ENCODE assay signal across 1 cellular context in the genomic region with DNA sequence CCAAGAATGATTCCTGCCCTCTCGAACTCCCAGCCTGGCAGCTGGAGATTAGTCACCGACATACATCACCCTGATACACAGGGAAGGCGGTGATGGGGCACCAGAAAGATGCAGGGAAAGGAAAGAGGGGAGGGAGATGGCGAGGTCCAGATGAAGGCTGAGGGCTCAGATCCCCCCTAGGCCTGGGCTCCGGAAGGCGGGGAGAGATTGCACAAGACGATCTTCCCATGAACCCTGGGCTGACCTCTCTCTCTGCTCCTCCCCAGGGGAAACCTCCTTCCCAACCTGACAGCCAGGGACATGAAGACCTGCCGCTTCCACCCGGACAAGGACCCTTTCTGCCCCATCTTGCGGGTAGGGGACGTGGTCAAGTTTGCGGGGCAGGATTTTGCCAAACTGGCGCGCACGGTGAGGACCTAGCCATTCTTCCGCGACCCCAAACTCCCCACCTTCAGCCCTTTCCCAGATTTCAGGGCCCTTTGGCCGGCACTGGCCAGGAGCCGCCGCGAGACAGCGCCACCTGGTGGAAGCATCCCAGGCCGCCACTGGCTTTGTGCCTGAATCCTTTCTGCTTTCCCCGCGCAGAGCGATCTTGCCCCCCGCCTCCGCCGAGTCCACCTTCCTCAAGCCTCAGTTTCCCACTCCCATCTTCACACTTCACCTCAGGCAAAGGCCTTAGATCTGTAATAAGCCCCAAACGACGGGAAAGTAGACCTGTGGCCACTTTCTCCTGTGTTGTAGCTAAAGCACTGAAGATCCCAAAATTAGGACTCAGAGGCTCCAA.
A peak's percentile ranks its signal among the peaks of the same experiment; 100 is the strongest.
TF ChIP-seq lines count a peak whose summit lies in the region.

No MANE protein-coding gene starts in this region.

TF ChIP-seq in WTC11, 78 proteins besides CTCF, POLR2A, EP300 and RAD21 (continued from another document):
- TF ChIP-seq, protein P1, sequence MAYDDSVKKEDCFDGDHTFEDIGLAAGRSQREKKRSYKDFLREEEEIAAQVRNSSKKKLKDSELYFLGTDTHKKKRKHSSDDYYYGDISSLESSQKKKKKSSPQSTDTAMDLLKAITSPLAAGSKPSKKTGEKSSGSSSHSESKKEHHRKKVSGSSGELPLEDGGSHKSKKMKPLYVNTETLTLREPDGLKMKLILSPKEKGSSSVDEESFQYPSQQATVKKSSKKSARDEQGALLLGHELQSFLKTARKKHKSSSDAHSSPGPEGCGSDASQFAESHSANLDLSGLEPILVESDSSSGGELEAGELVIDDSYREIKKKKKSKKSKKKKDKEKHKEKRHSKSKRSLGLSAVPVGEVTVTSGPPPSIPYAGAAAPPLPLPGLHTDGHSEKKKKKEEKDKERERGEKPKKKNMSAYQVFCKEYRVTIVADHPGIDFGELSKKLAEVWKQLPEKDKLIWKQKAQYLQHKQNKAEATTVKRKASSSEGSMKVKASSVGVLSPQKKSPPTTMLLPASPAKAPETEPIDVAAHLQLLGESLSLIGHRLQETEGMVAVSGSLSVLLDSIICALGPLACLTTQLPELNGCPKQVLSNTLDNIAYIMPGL (CRISPR knock-in tag; IDR thresholded peaks at IDR 0.05) = peak; percentile 57; the same call in 1 of the 2 replicates
- no peak for TF ChIP-seq GRHL2 (CRISPR knock-in tag; IDR thresholded peaks at IDR 0.05; ENCODE audit: insufficient replicate concordance, severe bottlenecking)
